9 cellular contexts compared by ENCODE assay signal in the genomic region with DNA sequence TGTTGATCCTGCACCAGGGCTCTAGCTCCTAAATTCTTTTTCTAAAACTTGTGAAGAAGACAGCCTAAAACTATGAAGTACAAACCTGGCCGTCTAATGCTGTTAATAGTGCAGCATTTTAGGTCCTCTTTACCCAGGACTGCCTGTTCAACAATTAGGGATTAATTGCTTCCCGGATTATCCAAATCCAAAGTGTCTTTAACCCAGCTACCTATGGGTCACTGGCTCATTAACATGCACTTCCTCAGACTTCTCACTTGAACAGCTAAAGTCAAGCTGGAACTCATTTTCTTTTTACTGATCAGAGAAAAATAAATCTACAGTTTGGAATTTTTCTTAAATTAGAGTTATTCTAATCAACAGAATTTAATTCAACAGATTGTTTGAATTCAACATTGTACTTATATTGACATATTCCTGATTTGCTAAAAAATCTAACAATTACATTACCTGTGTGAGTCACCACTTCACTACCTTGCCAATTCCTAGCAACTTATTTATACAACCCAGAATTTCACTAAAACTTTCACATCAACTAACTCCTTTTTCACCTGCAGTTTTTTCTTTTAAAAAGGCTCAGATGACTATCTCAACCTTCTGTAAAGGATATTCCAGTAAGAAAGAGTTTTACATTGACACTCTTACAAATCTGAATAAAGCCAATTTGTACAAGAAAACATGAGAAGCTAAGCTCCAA. TPM values are rescaled to one million over a fixed set of nuclear protein-coding genes. Genes with fewer than 3 reads are reported as not detected.
DNase-seq lines count a peak whose midpoint lies in the region; ATAC-seq and TF ChIP-seq lines count a peak whose summit lies in the region.
"Had no signal": no experiment of that assay in that cellular context is flagged by ENCODE, and none has a peak within 500 bp of the region (broad histone marks: within the 10 kb centered on the region; RNA-seq: fewer than 3 reads in every experiment).

No MANE protein-coding gene starts in this region.

- peak overlapping the region; percentile 68; the same call in 1 of the 2 replicates for H3K23ac ChIP-seq in IMR-90 (ENCODE audit: low read depth, low read length)

- no peak overlapping the region for H2BK15ac ChIP-seq in IMR-90 (ENCODE audit: low read depth, low read length)

- H3K9ac ChIP-seq in IMR-90 (ENCODE audit: low read depth, low read length), result peak overlapping the region; percentile 95; the same call in 1 of the 2 replicates

- H2AK5ac ChIP-seq in IMR-90 (ENCODE audit: low read depth, low read length), result no peak overlapping the region

- H3K4me3 ChIP-seq in AG09309 (ENCODE audit: control insufficient read depth, low read depth, low read length) (peak overlapping the region; percentile 93), IMR-90 (ENCODE audit: insufficient read depth, low read depth, low read length) (peak overlapping the region; percentile 74), cardiac fibroblast (replicated peaks in 1 of 2; ENCODE audit: low read depth in 2 of 2, low read length in 2 of 2) (peak overlapping the region; percentile 56 to 97)

- no peak overlapping the region for H4K8ac ChIP-seq in IMR-90 (ENCODE audit: low read depth in 2 of 2, low read length in 2 of 2)

- TF ChIP-seq RAD21 in IMR-90 (IDR thresholded peaks at IDR 0.05; ENCODE audit: low read length), result no peak

- H3K4me3 Mint-ChIP-seq in naive thymus-derived CD8-positive, alpha-beta T cell, result peak overlapping the region; percentile 80 to 99 (median 92)

- H3K9me1 ChIP-seq in IMR-90 (ENCODE audit: insufficient read depth, low read length), result no peaks in the 10 kb centered on the region

- H3K9me3 Mint-ChIP-seq in naive thymus-derived CD8-positive, alpha-beta T cell, result peaks cover 0 to 3% (median 0%) of the 10 kb centered on the region in 9 donors

- no peak overlapping the region for H4K91ac ChIP-seq in IMR-90 (ENCODE audit: insufficient read depth, low read depth, low read length)

- BruUV-seq in IMR-90 (replicated peaks; lab: Mats Ljungman, UMichigan), result no TSS peak

- POLR2A ChIA-PET in IMR-90 (lab: Charles Lee; ENCODE audit: unreplicated experiment), result no interaction called here
- POLR2A ChIA-PET in naive thymus-derived CD8-positive, alpha-beta T cell (lab: Charles Lee), result interaction anchor here (0.7 to 25.8 kb wide), 5 partner anchors 17 to 812 kb away, joined by 3 to 1109 read pairs (median 20); a partner anchor contains a TSS
- POLR2A ChIA-PET in RWPE1 (lab: Yijun Ruan, JAX; ENCODE audit: low non-redundant PET), result no interaction called here

- intact Hi-C loops in IMR-90 (cut with micrococcal nuclease), result loop anchor here (1.0 kb wide), 1 partner anchor 181 kb away; no protein-coding TSS in a partner anchor

- no peaks in the 10 kb centered on the region for H3K27me3 ChIP-seq in IMR-90 (ENCODE audit: control insufficient read depth, insufficient read depth, low read length)

- in situ Hi-C loops in IMR-90 (cut with MboI; ENCODE audit: low sequenced_read_pairs), result no loop called here

- H3K18ac ChIP-seq in IMR-90 (ENCODE audit: low read depth, low read length), result no peak overlapping the region

- no peak overlapping the region for H2AK9ac ChIP-seq in IMR-90 (replicated peaks; ENCODE audit: low read depth, low read length, poor library complexity)

- no peak for TF ChIP-seq POLR2A in IMR-90 (IDR thresholded peaks at IDR 0.05; ENCODE audit: low read depth, low read length)

- H3K4me2 ChIP-seq in IMR-90 (ENCODE audit: low read depth, low read length), result peak overlapping the region; percentile 100; the same call in 1 of the 2 replicates

- WGBS in IMR-90 (ENCODE audit: extremely low coverage in 2 of 2, insufficient read length in 1 of 2), 2 experiments, result no CpG with 5 or more reads among the region's 2 CpGs

- peaks cover 69% of the 10 kb centered on the region for H4K20me1 ChIP-seq in IMR-90 (ENCODE audit: insufficient read depth, low read length)

- 0 out of 2 replicates have a peak overlapping the region, but pooled peaks have one; percentile 43 for H3K14ac ChIP-seq in IMR-90 (replicated peaks; ENCODE audit: low read depth, low read length)

- H3K27ac Mint-ChIP-seq in naive thymus-derived CD8-positive, alpha-beta T cell, result peak overlapping the region; percentile 86 to 100 (median 92)

- peaks cover 20 to 81% (median 65%) of the 10 kb centered on the region in 4 donors for H3K4me1 Mint-ChIP-seq in naive thymus-derived CD8-positive, alpha-beta T cell

- ATAC-seq in IMR-90 (ENCODE audit: low read depth) (no peak), HG03460 (IDR thresholded peaks at IDR 0.05; ENCODE audit: unreplicated experiment) (no peak), GM21619 (IDR thresholded peaks at IDR 0.05; ENCODE audit: unreplicated experiment) (no peak)
- ATAC-seq in naive thymus-derived CD8-positive, alpha-beta T cell, result no peak

- H3K4ac ChIP-seq in IMR-90 (ENCODE audit: low read depth, low read length), result no peak overlapping the region

- H3K56ac ChIP-seq in IMR-90 (ENCODE audit: extremely low read depth, insufficient read depth, low read length), result no peak overlapping the region

- dilution Hi-C loops in IMR-90 (cut with HindIII; ENCODE audit: low sequenced_read_pairs, unreplicated experiment), result no loop called here

- H2AFZ ChIP-seq in IMR-90 (replicated peaks; ENCODE audit: low read length, poor library complexity), result no peak overlapping the region

- H3K9me3 ChIP-seq in IMR-90 (ENCODE audit: control insufficient read depth, insufficient read depth, low read length), result no peaks in the 10 kb centered on the region

- H2BK120ac ChIP-seq in IMR-90 (ENCODE audit: low read depth, low read length), result no peak overlapping the region

- H4K5ac ChIP-seq in IMR-90 (ENCODE audit: low read depth, low read length), result no peak overlapping the region

- peaks cover 9 to 28% of the 10 kb centered on the region in 2 experiments; a peak in 3 of 4 replicates for H3K79me1 ChIP-seq in IMR-90 (ENCODE audit: low read depth in 1 of 2, low read length in 2 of 2)

- H2BK20ac ChIP-seq in IMR-90 (ENCODE audit: low read depth, low read length), result no peak overlapping the region

- H3K27ac ChIP-seq in IMR-90 (ENCODE audit: insufficient read depth, low read length) (no peak overlapping the region), RWPE1 (no peak overlapping the region)

- peaks cover 6% of the 10 kb centered on the region for H3K4me1 ChIP-seq in IMR-90 (ENCODE audit: control insufficient read depth, insufficient read depth, low read length)

- H2BK5ac ChIP-seq in IMR-90 (ENCODE audit: low read depth, low read length, poor library complexity, severe bottlenecking), result no peak overlapping the region

- CTCF ChIA-PET in IMR-90 (lab: Yijun Ruan, JAX) (interaction anchor here (0.7 to 1.8 kb wide), 5 partner anchors 25 to 182 kb away, joined by 3 to 10 read pairs (median 4); no protein-coding TSS in a partner anchor), RWPE1 (lab: Yijun Ruan, JAX) (interaction anchor here (0.6 to 2.2 kb wide), 3 partner anchors 34 to 1985 kb away, joined by 5 to 10 read pairs (median 7); no protein-coding TSS in a partner anchor)

- TF ChIP-seq CTCF in AG09309 (IDR thresholded peaks at IDR 0.05; ENCODE audit: control insufficient read depth, insufficient read depth, low read depth, low read length, missing control alignments) (no peak), IMR-90 (conservative IDR thresholded peaks at IDR 0.05; ENCODE audit: low read depth, low read length) (no peak), cardiac fibroblast (IDR thresholded peaks at IDR 0.05; ENCODE audit: low read depth, low read length) (no peak), RWPE1 (conservative IDR thresholded peaks at IDR 0.05; ENCODE audit: low read depth) (no peak)

- peaks cover 46% of the 10 kb centered on the region for H3K36me3 ChIP-seq in IMR-90 (ENCODE audit: control insufficient read depth, insufficient read depth, low read length)

- H3K36me3 Mint-ChIP-seq in naive thymus-derived CD8-positive, alpha-beta T cell, result peaks cover 14 to 64% (median 44%) of the 10 kb centered on the region in 3 donors

- DNase-seq in AG09309 (ENCODE audit: low read depth) (no peak), IMR-90 (no peak), cardiac fibroblast (ENCODE audit: low read depth in 2 of 2) (no peak), RWPE1 (ENCODE audit: low spot score) (no peak)
- DNase-seq in naive thymus-derived CD8-positive, alpha-beta T cell, result no peak
- DNase-seq in effector CD4-positive, alpha-beta T cell, result no peak
- DNase-seq: NCI-H2081 had no signal

- peaks cover 0 to 2% (median 0%) of the 10 kb centered on the region in 5 donors for H3K27me3 Mint-ChIP-seq in naive thymus-derived CD8-positive, alpha-beta T cell

TF ChIP-seq in IMR-90, 13 proteins besides CTCF, POLR2A, EP300 and RAD21 (continues in another document):
- TF ChIP-seq SMC3 (IDR thresholded peaks at IDR 0.05; ENCODE audit: low read depth, low read length) (no peak), MXI1 (IDR thresholded peaks at IDR 0.05; ENCODE audit: borderline replicate concordance, low read depth, low read length) (no peak), NFE2L2 (IDR thresholded peaks at IDR 0.05; ENCODE audit: low read depth, low read length) (no peak), MAFK (IDR thresholded peaks at IDR 0.05; ENCODE audit: low read depth, low read length) (no peak), RCOR1 (IDR thresholded peaks at IDR 0.05; ENCODE audit: insufficient replicate concordance, low read length) (no peak), MAZ (IDR thresholded peaks at IDR 0.05; ENCODE audit: borderline replicate concordance, low read depth, low read length) (no peak), CHD1 (IDR thresholded peaks at IDR 0.05; ENCODE audit: low read depth, low read length) (no peak), RFX5 (IDR thresholded peaks at IDR 0.05; ENCODE audit: low read depth, low read length) (no peak)

RNA-seq across cellular contexts. Expression of a gene that starts 3.3 kb away (rescaled TPM):
- total RNA-seq in IMR-90 (2012; rRNA removed), result 151 and 343 TPM in 2 replicates
- polyA plus RNA-seq in IMR-90 (2012; rRNA removed), result 144 and 169 TPM in 2 replicates
- polyA plus RNA-seq in IMR-90 (2012; cell fraction: cytosol; rRNA removed), result 41.1 and 87.3 TPM in 2 replicates
- 31.2 and 90.2 TPM in 2 replicates for polyA plus RNA-seq in IMR-90 (2012; cell fraction: nucleus; rRNA removed; ENCODE audit: low replicate concordance)
- 100 to 1,000 TPM; 395 to 403 TPM for total RNA-seq in naive thymus-derived CD8-positive, alpha-beta T cell
- 100 to 1,000 TPM; 179 to 392 (median 281) TPM for polyA plus RNA-seq in naive thymus-derived CD8-positive, alpha-beta T cell

RNA-seq across cellular contexts. Expression of a gene that starts 25.6 kb away (rescaled TPM):
- 13.3 and 26.9 TPM in 2 replicates for total RNA-seq in IMR-90 (2012; rRNA removed)
- polyA plus RNA-seq in IMR-90 (2012; rRNA removed), result 27.0 and 27.5 TPM in 2 replicates
- 4.6 and 8.8 TPM in 2 replicates for polyA plus RNA-seq in IMR-90 (2012; cell fraction: cytosol; rRNA removed)
- polyA plus RNA-seq in IMR-90 (2012; cell fraction: nucleus; rRNA removed; ENCODE audit: low replicate concordance), result 1.7 and 15.7 TPM in 2 replicates
- total RNA-seq in naive thymus-derived CD8-positive, alpha-beta T cell, result 10 to 100 TPM; 35.8 to 36.8 TPM
- polyA plus RNA-seq in naive thymus-derived CD8-positive, alpha-beta T cell, result 10 to 100 TPM; 31.4 to 52.6 (median 49.3) TPM
